ENCODE assay signal across 1 cellular context in genomic region chr6:117463762-117464665, GRCh38.
TF ChIP-seq lines count a peak whose summit lies in the region.

No MANE protein-coding gene starts in this region.

TF ChIP-seq in GM12878, 131 proteins besides CTCF, POLR2A, EP300 and RAD21:
- TF ChIP-seq PKNOX1 (IDR thresholded peaks at IDR 0.05): peak; percentile 51; the same call in 1 of the 2 replicates
- no peak for TF ChIP-seq SMARCA5 (IDR thresholded peaks at IDR 0.05)
- no peak for TF ChIP-seq TAF1 (IDR thresholded peaks at IDR 0.05; ENCODE audit: borderline replicate concordance, low read depth, low read length)
- no peak for TF ChIP-seq EED (IDR thresholded peaks at IDR 0.05; ENCODE audit: low read depth)
- no peak for TF ChIP-seq DPF2 (IDR thresholded peaks at IDR 0.05)
- no peak for TF ChIP-seq ASH2L (IDR thresholded peaks at IDR 0.05; ENCODE audit: borderline replicate concordance, low read depth)
